ENCODE assay signal across 1 cellular context in the genomic region with DNA sequence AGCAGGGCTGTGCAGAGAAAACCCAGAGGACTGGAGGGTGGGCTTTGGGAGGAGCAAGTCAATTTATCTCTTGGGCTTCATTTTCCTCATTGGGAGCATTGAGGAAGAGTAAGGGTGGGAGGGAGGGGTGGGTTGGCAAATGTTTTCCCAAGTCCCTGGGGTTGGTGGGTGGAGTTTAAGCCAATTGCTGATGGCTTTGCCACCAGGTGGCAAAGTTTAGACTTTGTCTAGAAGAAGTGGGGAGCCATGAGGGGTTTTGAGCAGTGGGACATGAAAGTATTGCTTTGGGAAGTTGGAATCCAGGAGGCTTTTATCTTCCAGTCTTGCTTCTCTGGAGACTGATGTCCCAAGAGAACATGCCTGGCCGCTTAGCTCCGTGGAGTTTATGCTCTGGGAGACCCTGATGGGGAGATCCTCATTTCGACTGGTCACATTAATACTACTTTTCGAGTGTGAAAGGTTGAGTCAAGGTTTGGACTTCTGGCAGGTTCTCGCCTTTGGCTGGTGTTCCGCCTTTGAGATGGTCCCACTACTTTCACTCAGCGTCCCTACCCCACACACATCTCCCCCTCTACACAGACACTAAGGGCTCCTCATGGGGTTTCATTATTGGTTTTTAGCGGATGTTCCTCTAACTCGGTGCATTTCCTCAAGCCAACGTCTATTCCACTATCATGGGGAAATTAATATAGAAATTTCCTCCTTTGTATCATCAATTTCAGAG.
TF ChIP-seq lines count a peak whose summit lies in the region.

No MANE protein-coding gene starts in this region.

TF ChIP-seq in GM12878, 131 proteins besides CTCF, POLR2A, EP300 and RAD21 (continued from another document):
- TF ChIP-seq, protein P1, sequence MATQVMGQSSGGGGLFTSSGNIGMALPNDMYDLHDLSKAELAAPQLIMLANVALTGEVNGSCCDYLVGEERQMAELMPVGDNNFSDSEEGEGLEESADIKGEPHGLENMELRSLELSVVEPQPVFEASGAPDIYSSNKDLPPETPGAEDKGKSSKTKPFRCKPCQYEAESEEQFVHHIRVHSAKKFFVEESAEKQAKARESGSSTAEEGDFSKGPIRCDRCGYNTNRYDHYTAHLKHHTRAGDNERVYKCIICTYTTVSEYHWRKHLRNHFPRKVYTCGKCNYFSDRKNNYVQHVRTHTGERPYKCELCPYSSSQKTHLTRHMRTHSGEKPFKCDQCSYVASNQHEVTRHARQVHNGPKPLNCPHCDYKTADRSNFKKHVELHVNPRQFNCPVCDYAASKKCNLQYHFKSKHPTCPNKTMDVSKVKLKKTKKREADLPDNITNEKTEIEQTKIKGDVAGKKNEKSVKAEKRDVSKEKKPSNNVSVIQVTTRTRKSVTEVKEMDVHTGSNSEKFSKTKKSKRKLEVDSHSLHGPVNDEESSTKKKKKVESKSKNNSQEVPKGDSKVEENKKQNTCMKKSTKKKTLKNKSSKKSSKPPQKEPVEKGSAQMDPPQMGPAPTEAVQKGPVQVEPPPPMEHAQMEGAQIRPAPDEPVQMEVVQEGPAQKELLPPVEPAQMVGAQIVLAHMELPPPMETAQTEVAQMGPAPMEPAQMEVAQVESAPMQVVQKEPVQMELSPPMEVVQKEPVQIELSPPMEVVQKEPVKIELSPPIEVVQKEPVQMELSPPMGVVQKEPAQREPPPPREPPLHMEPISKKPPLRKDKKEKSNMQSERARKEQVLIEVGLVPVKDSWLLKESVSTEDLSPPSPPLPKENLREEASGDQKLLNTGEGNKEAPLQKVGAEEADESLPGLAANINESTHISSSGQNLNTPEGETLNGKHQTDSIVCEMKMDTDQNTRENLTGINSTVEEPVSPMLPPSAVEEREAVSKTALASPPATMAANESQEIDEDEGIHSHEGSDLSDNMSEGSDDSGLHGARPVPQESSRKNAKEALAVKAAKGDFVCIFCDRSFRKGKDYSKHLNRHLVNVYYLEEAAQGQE (IDR thresholded peaks at IDR 0.05; ENCODE audit: low read depth, low read length): no peak
- TF ChIP-seq RBBP5 (conservative IDR thresholded peaks at IDR 0.05) (no peak), CHD4 (IDR thresholded peaks at IDR 0.05) (no peak), KAT2A (conservative IDR thresholded peaks at IDR 0.05; ENCODE audit: control insufficient read depth, low read depth, low read length) (no peak), BMI1 (IDR thresholded peaks at IDR 0.05; ENCODE audit: borderline replicate concordance) (no peak), ZNF217 (IDR thresholded peaks at IDR 0.05) (no peak), BHLHE40 (IDR thresholded peaks at IDR 0.05; ENCODE audit: borderline replicate concordance in 1 of 2, low read depth in 2 of 2, low read length in 1 of 2) (no peak), TCF7 (IDR thresholded peaks at IDR 0.05; ENCODE audit: borderline replicate concordance) (no peak), ZNF274 (IDR thresholded peaks at IDR 0.05; ENCODE audit: insufficient read depth, insufficient read length) (no peak), SMC3 (IDR thresholded peaks at IDR 0.05; ENCODE audit: borderline replicate concordance, low read length) (no peak)
- TF ChIP-seq, protein P2, sequence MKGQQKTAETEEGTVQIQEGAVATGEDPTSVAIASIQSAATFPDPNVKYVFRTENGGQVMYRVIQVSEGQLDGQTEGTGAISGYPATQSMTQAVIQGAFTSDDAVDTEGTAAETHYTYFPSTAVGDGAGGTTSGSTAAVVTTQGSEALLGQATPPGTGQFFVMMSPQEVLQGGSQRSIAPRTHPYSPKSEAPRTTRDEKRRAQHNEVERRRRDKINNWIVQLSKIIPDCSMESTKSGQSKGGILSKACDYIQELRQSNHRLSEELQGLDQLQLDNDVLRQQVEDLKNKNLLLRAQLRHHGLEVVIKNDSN (IDR thresholded peaks at IDR 0.05; ENCODE audit: borderline replicate concordance, extremely low read length, insufficient read depth, low read depth, low read length): no peak
- TF ChIP-seq, protein P3, sequence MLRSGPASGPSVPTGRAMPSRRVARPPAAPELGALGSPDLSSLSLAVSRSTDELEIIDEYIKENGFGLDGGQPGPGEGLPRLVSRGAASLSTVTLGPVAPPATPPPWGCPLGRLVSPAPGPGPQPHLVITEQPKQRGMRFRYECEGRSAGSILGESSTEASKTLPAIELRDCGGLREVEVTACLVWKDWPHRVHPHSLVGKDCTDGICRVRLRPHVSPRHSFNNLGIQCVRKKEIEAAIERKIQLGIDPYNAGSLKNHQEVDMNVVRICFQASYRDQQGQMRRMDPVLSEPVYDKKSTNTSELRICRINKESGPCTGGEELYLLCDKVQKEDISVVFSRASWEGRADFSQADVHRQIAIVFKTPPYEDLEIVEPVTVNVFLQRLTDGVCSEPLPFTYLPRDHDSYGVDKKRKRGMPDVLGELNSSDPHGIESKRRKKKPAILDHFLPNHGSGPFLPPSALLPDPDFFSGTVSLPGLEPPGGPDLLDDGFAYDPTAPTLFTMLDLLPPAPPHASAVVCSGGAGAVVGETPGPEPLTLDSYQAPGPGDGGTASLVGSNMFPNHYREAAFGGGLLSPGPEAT (IDR thresholded peaks at IDR 0.05; ENCODE audit: low read depth): no peak
